22 cellular contexts compared by ENCODE assay signal in genomic region chr2:108454440-108454839, GRCh38.
"Had no signal": no experiment of that assay in that cellular context is flagged by ENCODE, and none has a peak within 500 bp of the region (broad histone marks: within the 10 kb centered on the region; RNA-seq: fewer than 3 reads in every experiment).

No MANE protein-coding gene starts in this region.

- H3K4me3 Mint-ChIP-seq: activated CD8-positive, alpha-beta memory T cell treated with anti-CD3 and anti-CD28 coated beads, Interleukin-2, amount 10 ng/mL, durations not matched to agents 7 days and 5 days; activated CD8-positive, alpha-beta T cell treated with anti-CD3 and anti-CD28 coated beads, Interleukin-2, amount 10 ng/mL, durations not matched to agents 7 days and 5 days; endodermal cell; neural progenitor cell had no signal

- H3K27me3 ChIP-seq: neural progenitor cell, right atrium auricular region, spleen, tibial nerve had no signal

- H3K27ac ChIP-seq: lower lobe of right lung, neural progenitor cell, right atrium auricular region, spleen, tibial nerve had no signal

- H3K27ac Mint-ChIP-seq: activated CD8-positive, alpha-beta memory T cell treated with anti-CD3 and anti-CD28 coated beads, Interleukin-2, amount 10 ng/mL, durations not matched to agents 7 days and 5 days; activated CD8-positive, alpha-beta T cell treated with anti-CD3 and anti-CD28 coated beads, Interleukin-2, amount 10 ng/mL, durations not matched to agents 7 days and 5 days; brain; endodermal cell; neural progenitor cell had no signal

- H3K4me3 ChIP-seq: lower lobe of right lung, neural progenitor cell, right atrium auricular region, spleen, tibial nerve had no signal

- DNase-seq: activated CD4-positive, alpha-beta T cell treated with anti-CD3 and anti-CD28 coated beads, Interleukin-2, amount 50 U/mL, for 1 hour; activated CD8-positive, alpha-beta memory T cell treated with anti-CD3 and anti-CD28 coated beads, Interleukin-2, amount 10 ng/mL, durations not matched to agents 7 days and 5 days; activated CD8-positive, alpha-beta T cell treated with anti-CD3 and anti-CD28 coated beads, Interleukin-2, amount 10 ng/mL, durations not matched to agents 7 days and 5 days; activated gamma-delta T cell; activated naive CD4-positive, alpha-beta T cell treated with anti-CD3 and anti-CD28 coated beads, Interleukin-2, amount 50 U/mL, for 16 hours; aorta; endodermal cell; foreskin melanocyte; glutamatergic neuron; kidney; lower lobe of right lung; mesenchymal stem cell; naive thymus-derived CD8-positive, alpha-beta T cell; occipital lobe; spleen; stimulated activated naive CD4-positive, alpha-beta T cell; T-helper 2 cell had no signal

- ATAC-seq: activated CD8-positive, alpha-beta memory T cell treated with anti-CD3 and anti-CD28 coated beads, Interleukin-2, amount 10 ng/mL, durations not matched to agents 7 days and 5 days; activated CD8-positive, alpha-beta T cell treated with anti-CD3 and anti-CD28 coated beads, Interleukin-2, amount 10 ng/mL, durations not matched to agents 7 days and 5 days; esophagus mucosa; lower lobe of right lung; naive thymus-derived CD8-positive, alpha-beta T cell had no signal

- H3K27me3 Mint-ChIP-seq: activated CD8-positive, alpha-beta memory T cell treated with anti-CD3 and anti-CD28 coated beads, Interleukin-2, amount 10 ng/mL, durations not matched to agents 7 days and 5 days; brain; naive thymus-derived CD8-positive, alpha-beta T cell had no signal
